14 cellular contexts compared by ENCODE assay signal in the genomic region with DNA sequence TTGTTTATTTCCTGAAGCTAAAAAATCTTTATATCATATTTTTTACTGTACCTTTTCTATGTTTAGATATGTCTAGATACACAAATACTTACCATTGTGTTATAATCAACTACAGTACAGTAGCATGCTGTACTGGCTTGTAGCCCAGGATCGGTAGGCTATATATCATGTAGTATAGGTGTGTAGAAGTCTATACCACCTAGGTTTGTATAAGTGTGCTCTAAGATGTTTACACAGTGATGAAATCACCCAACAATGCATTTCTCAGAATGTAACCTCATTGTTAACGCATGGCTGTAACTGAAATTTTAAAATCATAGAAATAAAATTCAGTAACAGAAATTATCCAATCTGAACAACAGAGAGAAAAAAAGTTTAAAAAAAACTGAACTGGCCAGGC. TPM values are rescaled to one million over a fixed set of nuclear protein-coding genes. Genes with fewer than 3 reads are reported as not detected.
A peak's percentile ranks its signal among the peaks of the same experiment; 100 is the strongest.
DNase-seq lines count a peak whose midpoint lies in the region; ATAC-seq and TF ChIP-seq lines count a peak whose summit lies in the region.
"Had no signal": no experiment of that assay in that cellular context is flagged by ENCODE, and none has a peak within 500 bp of the region (broad histone marks: within the 10 kb centered on the region; RNA-seq: fewer than 3 reads in every experiment).

No MANE protein-coding gene starts in this region.

- no peak overlapping the region for H3K4me3 Mint-ChIP-seq in effector memory CD8-positive, alpha-beta T cell
- H3K4me3 Mint-ChIP-seq: CD4-positive, alpha-beta T cell had no signal

- ATAC-seq in effector memory CD8-positive, alpha-beta T cell (replicated peaks) = no peak
- ATAC-seq in mucosa of descending colon = peak; percentile 29
- ATAC-seq in HG02870 (IDR thresholded peaks at IDR 0.05; ENCODE audit: unreplicated experiment) = no peak

- POLR2A ChIA-PET in PC-9 (lab: Charles Lee; ENCODE audit: unreplicated experiment) = no interaction called here

- DNase-seq in PC-9 = peak in 1 of 2 experiments; percentile 38
- no peak for DNase-seq in effector memory CD8-positive, alpha-beta T cell
- DNase-seq in mucosa of descending colon = no peak
- DNase-seq in NCI-H2081 (lab: John Stamatoyannopoulos, UW) = no peak
- DNase-seq in SHP77 (lab: John Stamatoyannopoulos, UW) = no peak
- DNase-seq: ACHN; BE2C; C1 segment of cervical spinal cord; Caco-2; CD4-positive, alpha-beta T cell; GM23248; IMR-90 had no signal

- H3K9me3 ChIP-seq in PC-9 (ENCODE audit: insufficient read depth, low read depth) (no peaks in the 10 kb centered on the region), mucosa of descending colon (no peaks in the 10 kb centered on the region)
- H3K9me3 ChIP-seq: BE2C, Caco-2, HAP-1 had no signal

- peak overlapping the region; percentile 23; the same call in 1 of the 2 replicates for H3K27ac ChIP-seq in PC-9
- H3K27ac ChIP-seq: GM23248 had no signal

- H3K79me2 ChIP-seq in PC-9 (ENCODE audit: low read depth) = no peaks in the 10 kb centered on the region

- peak overlapping the region; percentile 14 to 30 for H3K27ac Mint-ChIP-seq in effector memory CD8-positive, alpha-beta T cell
- H3K27ac Mint-ChIP-seq: CD4-positive, alpha-beta T cell had no signal

- intact Hi-C loops in PC-9 (cut with micrococcal nuclease; ENCODE audit: unreplicated experiment) (loop anchor here (5.0 kb wide), 1 partner anchor 342 kb away; no protein-coding TSS in a partner anchor), mucosa of descending colon (cut with DNase I, micrococcal nuclease) (no loop called here)

- peaks cover 6 to 14% of the 10 kb centered on the region in 2 donors for H3K4me1 Mint-ChIP-seq in effector memory CD8-positive, alpha-beta T cell (ENCODE audit: low read depth in 2 of 2)

- no peaks in the 10 kb centered on the region; the same call in 1 of the 2 replicates for H3F3A ChIP-seq in PC-9 (ENCODE audit: insufficient read depth, low read depth)

- H3K9me3 Mint-ChIP-seq in effector memory CD8-positive, alpha-beta T cell = no peaks in the 10 kb centered on the region
- H3K9me3 Mint-ChIP-seq: CD4-positive, alpha-beta T cell had no signal

- no peaks in the 10 kb centered on the region for H3K27me3 ChIP-seq in PC-9 (ENCODE audit: insufficient read depth, low read depth)
- H3K27me3 ChIP-seq: BE2C had no signal

- H2AFZ ChIP-seq in PC-9 = no peak overlapping the region
- H2AFZ ChIP-seq: GM23248 had no signal

- H3K36me3 ChIP-seq in PC-9 (ENCODE audit: low read depth) (no peaks in the 10 kb centered on the region; the same call in 1 of the 2 replicates), mucosa of descending colon (ENCODE audit: low read depth) (peaks cover 7% of the 10 kb centered on the region)

- no peak overlapping the region for H3K4me2 ChIP-seq in PC-9

- peaks cover 68% of the 10 kb centered on the region for H3K36me3 Mint-ChIP-seq in effector memory CD8-positive, alpha-beta T cell (ENCODE audit: insufficient read depth)

- no TSS peak for BruUV-seq in PC-9 (replicated peaks; lab: Mats Ljungman, UMichigan)

- H3K27me3 Mint-ChIP-seq in effector memory CD8-positive, alpha-beta T cell = no peaks in the 10 kb centered on the region
- H3K27me3 Mint-ChIP-seq: CD4-positive, alpha-beta T cell had no signal

- TF ChIP-seq CTCF in PC-9 (conservative IDR thresholded peaks at IDR 0.05) (no peak), mucosa of descending colon (IDR thresholded peaks at IDR 0.05) (no peak)

- no peaks in the 10 kb centered on the region for H3K9me2 ChIP-seq in PC-9 (ENCODE audit: insufficient read depth)

- H4K20me1 ChIP-seq in PC-9 (ENCODE audit: insufficient read depth) = no peaks in the 10 kb centered on the region

- H3K4me1 ChIP-seq in PC-9 (replicated peaks; ENCODE audit: insufficient read depth) (peaks cover 11% of the 10 kb centered on the region; the same call in 1 of the 2 replicates), mucosa of descending colon (ENCODE audit: low read depth) (no peaks in the 10 kb centered on the region)
- H3K4me1 ChIP-seq: BE2C, Caco-2, HAP-1 had no signal

- H3K4me3 ChIP-seq in PC-9 (no peak overlapping the region), mucosa of descending colon (no peak overlapping the region)
- H3K4me3 ChIP-seq: GM23248, HAP-1 had no signal

- CTCF ChIA-PET in PC-9 (lab: Charles Lee) = interaction anchor here (0.7 kb wide), 1 partner anchor 209 kb away, joined by 15 read pairs; no protein-coding TSS in a partner anchor

RNA-seq across cellular contexts. Expression of a gene that starts 43.2 kb away (rescaled TPM):
- total RNA-seq in PC-9 (2021) = 75.8 and 117 TPM in 2 replicates
- 10 to 100 TPM; 46.0 to 76.7 (median 61.8) TPM for total RNA-seq in mucosa of descending colon
